ENCODE assay signal across 9 cellular contexts in genomic region chr3:69324362-69325025, GRCh38.
DNase-seq lines count a peak whose midpoint lies in the region; ATAC-seq, FAIRE-seq and TF ChIP-seq lines count a peak whose summit lies in the region.
"Had no signal": no experiment of that assay in that cellular context is flagged by ENCODE, and none has a peak within 500 bp of the region (broad histone marks: within the 10 kb centered on the region; RNA-seq: fewer than 3 reads in every experiment).

No MANE protein-coding gene starts in this region.

- H3K27ac ChIP-seq in iPS DF 6.9 (ENCODE audit: low read length): no peak overlapping the region
- H3K27ac ChIP-seq: epithelial cell of prostate had no signal

- no peak for DNase-seq in AG09319 (ENCODE audit: extremely low read depth, low read depth)
- peak; percentile 70 for DNase-seq in SK-MEL-5 (ENCODE audit: low read depth, low spot score)
- peak; percentile 25 for DNase-seq in iPS DF 6.9 (ENCODE audit: low read depth, low spot score)
- DNase-seq in AG08396 (ENCODE audit: low spot score): no peak
- no peak for DNase-seq in cerebellar cortex (ENCODE audit: low spot score)
- DNase-seq in HTR-8/SVneo (ENCODE audit: insufficient read length, low spot score): no peak

- H3K27me3 ChIP-seq in iPS DF 6.9 (ENCODE audit: control insufficient read depth, insufficient read depth, low read length): no peaks in the 10 kb centered on the region

- ATAC-seq in GM18520 (IDR thresholded peaks at IDR 0.05; ENCODE audit: unreplicated experiment): peak; percentile 38
- peak; percentile 39 for ATAC-seq in HG03066 (IDR thresholded peaks at IDR 0.05; ENCODE audit: low read depth, unreplicated experiment)

- H3K9me3 ChIP-seq in iPS DF 6.9 (ENCODE audit: control insufficient read depth, insufficient read depth, low read length): no peaks in the 10 kb centered on the region

- in situ Hi-C loops in SK-MEL-5 (cut with HindIII; ENCODE audit: low pct_unique_long_range_greater_than_20kb, low sequenced_read_pairs): no loop called here

- H3K4me3 ChIP-seq in iPS DF 6.9 (ENCODE audit: low read length): no peak overlapping the region

- WGBS in iPS DF 6.9 (ENCODE audit: insufficient coverage, insufficient read length): no CpG with 5 or more reads among the region's 7 CpGs

- no peaks in the 10 kb centered on the region for H3K4me1 ChIP-seq in iPS DF 6.9 (ENCODE audit: control insufficient read depth, insufficient read depth, low read length)

- TF ChIP-seq CTCF in AG09319 (IDR thresholded peaks at IDR 0.05; ENCODE audit: low read depth, low read length): peak; percentile 22

- no peak for FAIRE-seq in HTR-8/SVneo (lab: Jason Lieb, UNC)

- H3K36me3 ChIP-seq in iPS DF 6.9 (ENCODE audit: control insufficient read depth, insufficient read depth, low read length): no peaks in the 10 kb centered on the region

Comparison
In these comparisons a context has a peak if more than half of its experiments do, and no peak if none do; other contexts are left out.
1. DNase-seq: peak in SK-MEL-5 (single experiment) and iPS DF 6.9 (single experiment); none in AG09319 (single experiment), AG08396 (single experiment), cerebellar cortex (single experiment) and HTR-8/SVneo (single experiment).